ENCODE assay signal across 27 cellular contexts in genomic region chr12:131941116-131941986, GRCh38. TPM values are rescaled to one million over a fixed set of nuclear protein-coding genes. Genes with fewer than 3 reads are reported as not detected.
A peak's percentile ranks its signal among the peaks of the same experiment; 100 is the strongest.
DNase-seq lines count a peak whose midpoint lies in the region; ATAC-seq and TF ChIP-seq lines count a peak whose summit lies in the region.
"Had no signal": no experiment of that assay in that cellular context is flagged by ENCODE, and none has a peak within 500 bp of the region (broad histone marks: within the 10 kb centered on the region; RNA-seq: fewer than 3 reads in every experiment).

No MANE protein-coding gene starts in this region.

- peaks cover 37% of the 10 kb centered on the region for H3K36me3 ChIP-seq in IMR-90 (ENCODE audit: control insufficient read depth, insufficient read depth, low read length)
- H3K36me3 ChIP-seq in SK-N-SH (replicated peaks in 1 of 2; ENCODE audit: control insufficient read depth in 1 of 2, insufficient read depth in 2 of 2, low read length in 1 of 2) = peaks cover 3 to 24% of the 10 kb centered on the region in 2 experiments

- H3K79me2 ChIP-seq in SK-N-SH (ENCODE audit: insufficient read depth) = no peaks in the 10 kb centered on the region

- H4K5ac ChIP-seq in IMR-90 (ENCODE audit: low read depth, low read length) = no peak overlapping the region

- no peak overlapping the region for H3K18ac ChIP-seq in IMR-90 (ENCODE audit: low read depth, low read length)

- peaks cover 4% of the 10 kb centered on the region; the same call in 1 of the 2 replicates for H3K9me1 ChIP-seq in IMR-90 (ENCODE audit: insufficient read depth, low read length)

- no peak overlapping the region for H3K56ac ChIP-seq in IMR-90 (ENCODE audit: extremely low read depth, insufficient read depth, low read length)

- dilution Hi-C loops in IMR-90 (cut with HindIII; ENCODE audit: low sequenced_read_pairs, unreplicated experiment) = no loop called here

- H2BK120ac ChIP-seq in IMR-90 (ENCODE audit: low read depth, low read length) = no peak overlapping the region

- H3K27ac Mint-ChIP-seq in activated naive CD8-positive, alpha-beta T cell treated with anti-CD3 and anti-CD28 coated beads, Interleukin-2, amount 10 ng/mL, durations not matched to agents 7 days and 5 days = no peak overlapping the region
- no peak overlapping the region for H3K27ac Mint-ChIP-seq in Calu3 (ENCODE audit: unreplicated experiment)
- H3K27ac Mint-ChIP-seq: activated CD4-positive, alpha-beta memory T cell treated with anti-CD3 and anti-CD28 coated beads for 36 hours; activated T-helper 2 cell treated with anti-CD3 and anti-CD28 coated beads, Interferon-gamma antibody, Interleukin-2, Interleukin-4, amounts not matched to agents 10 μg/mL and 5 μg/mL and 100 μg/mL, durations not matched to agents 14 hours and 24 hours and 36 hours had no signal

- no peak overlapping the region for H2BK5ac ChIP-seq in IMR-90 (ENCODE audit: low read depth, low read length, poor library complexity, severe bottlenecking)

- no peak overlapping the region for H4K91ac ChIP-seq in IMR-90 (ENCODE audit: insufficient read depth, low read depth, low read length)

- H3K27me3 Mint-ChIP-seq in activated naive CD8-positive, alpha-beta T cell treated with anti-CD3 and anti-CD28 coated beads, Interleukin-2, amount 10 ng/mL, durations not matched to agents 7 days and 5 days = no peaks in the 10 kb centered on the region
- H3K27me3 Mint-ChIP-seq in Calu3 (ENCODE audit: unreplicated experiment) = no peaks in the 10 kb centered on the region
- H3K27me3 Mint-ChIP-seq: activated CD4-positive, alpha-beta memory T cell treated with anti-CD3 and anti-CD28 coated beads for 36 hours had no signal

- H3K14ac ChIP-seq in IMR-90 (replicated peaks; ENCODE audit: low read depth, low read length) = no peak overlapping the region

- TF ChIP-seq CTCF in IMR-90 (conservative IDR thresholded peaks at IDR 0.05; ENCODE audit: low read depth, low read length) (no peak), SK-N-SH (IDR thresholded peaks at IDR 0.05) (no peak), Calu3 (IDR thresholded peaks at IDR 0.05; ENCODE audit: unreplicated experiment) (no peak)

- peaks cover 11% of the 10 kb centered on the region for H3K36me3 Mint-ChIP-seq in activated naive CD8-positive, alpha-beta T cell treated with anti-CD3 and anti-CD28 coated beads, Interleukin-2, amount 10 ng/mL, durations not matched to agents 7 days and 5 days
- peaks cover 78% of the 10 kb centered on the region for H3K36me3 Mint-ChIP-seq in Calu3 (ENCODE audit: insufficient read depth, unreplicated experiment)

- H3K23ac ChIP-seq in IMR-90 (ENCODE audit: low read depth, low read length) = no peak overlapping the region

- no peaks in the 10 kb centered on the region for H3K9me3 Mint-ChIP-seq in activated naive CD8-positive, alpha-beta T cell treated with anti-CD3 and anti-CD28 coated beads, Interleukin-2, amount 10 ng/mL, durations not matched to agents 7 days and 5 days
- no peaks in the 10 kb centered on the region for H3K9me3 Mint-ChIP-seq in Calu3 (ENCODE audit: low read depth, unreplicated experiment)
- H3K9me3 Mint-ChIP-seq: activated CD4-positive, alpha-beta memory T cell treated with anti-CD3 and anti-CD28 coated beads for 36 hours; activated T-helper 2 cell treated with anti-CD3 and anti-CD28 coated beads, Interferon-gamma antibody, Interleukin-2, Interleukin-4, amounts not matched to agents 10 μg/mL and 5 μg/mL and 100 μg/mL, durations not matched to agents 14 hours and 24 hours and 36 hours had no signal

- no peak for DNase-seq in IMR-90
- peak; percentile 15 for DNase-seq in activated naive CD8-positive, alpha-beta T cell treated with anti-CD3 and anti-CD28 coated beads, Interleukin-2, amount 10 ng/mL, durations not matched to agents 7 days and 5 days
- DNase-seq in sciatic nerve (ENCODE audit: low spot score) = peak; percentile 53
- no peak for DNase-seq in SK-N-SH
- no peak for DNase-seq in GM19238 (ENCODE audit: insufficient read length, low spot score)
- DNase-seq in Calu3 = no peak
- DNase-seq: activated CD4-positive, alpha-beta memory T cell treated with anti-CD3 and anti-CD28 coated beads for 36 hours; activated CD8-positive, alpha-beta memory T cell treated with anti-CD3 and anti-CD28 coated beads, Interleukin-2, amount 50 U/mL, for 4 hours; COR-L47; DND-41; effector CD4-positive, alpha-beta T cell; HCEC 1CT; islet precursor cell; KG1; mesenchymal stem cell; MM.1S; NCI-H1417; NCI-H2081; NCI-H2227 treated with DMSO at 0.1 percent for 48 hours; stimulated activated CD8-positive, alpha-beta memory T cell treated with anti-CD3 and anti-CD28 coated beads, Interleukin-4, amount 100 ng/mL, for 48 hours; T-helper 1 cell had no signal

- no peak overlapping the region for H2BK20ac ChIP-seq in IMR-90 (ENCODE audit: low read depth, low read length)

- H3K27ac ChIP-seq in IMR-90 (ENCODE audit: insufficient read depth, low read length) (no peak overlapping the region), layer of hippocampus (ENCODE audit: low read depth, low read length) (peak overlapping the region; percentile 46), SK-N-SH (ENCODE audit: low read depth in 2 of 2, low read length in 1 of 2) (no peak overlapping the region)
- H3K27ac ChIP-seq: BLaER1 treated with 17β-estradiol and CSF1 and Interleukin-3, amounts not matched to agents 10 nM and 100 nM; psoas muscle; tibial nerve had no signal

- POLR2A ChIA-PET in IMR-90 (lab: Charles Lee; ENCODE audit: unreplicated experiment) = no interaction called here
- POLR2A ChIA-PET in activated naive CD8-positive, alpha-beta T cell treated with anti-CD3 and anti-CD28 coated beads, Interleukin-2, amount 10 ng/mL, durations not matched to agents 7 days and 5 days (lab: Charles Lee) = interaction anchor here (1.2 to 1.9 kb wide), 2 partner anchors 9 to 11 kb away, joined by 4 to 9 read pairs; partner anchors contain the start of gene EP400
- POLR2A ChIA-PET in SK-N-SH (lab: Yijun Ruan, JAX) = no interaction called here

- peaks cover 0 to 7% of the 10 kb centered on the region in 2 experiments; a peak in 1 of 4 replicates for H3K79me1 ChIP-seq in IMR-90 (ENCODE audit: low read depth in 1 of 2, low read length in 2 of 2)

- intact Hi-C loops in IMR-90 (cut with micrococcal nuclease) (no loop called here), sciatic nerve (cut with DNase I) (no loop called here), Calu3 (cut with micrococcal nuclease; ENCODE audit: unreplicated experiment) (no loop called here)

- H4K8ac ChIP-seq in IMR-90 (ENCODE audit: low read depth in 2 of 2, low read length in 2 of 2) = no peak overlapping the region

- H3K9me2 ChIP-seq in SK-N-SH = no peaks in the 10 kb centered on the region

- no peak overlapping the region for H3K4me2 ChIP-seq in IMR-90 (ENCODE audit: low read depth, low read length)
- no peak overlapping the region for H3K4me2 ChIP-seq in SK-N-SH
- H3K4me2 ChIP-seq: BLaER1 treated with 17β-estradiol and CSF1 and Interleukin-3, amounts not matched to agents 10 nM and 100 nM had no signal

- no peak overlapping the region for H2AFZ ChIP-seq in IMR-90 (replicated peaks; ENCODE audit: low read length, poor library complexity)
- H2AFZ ChIP-seq in SK-N-SH (ENCODE audit: low read depth) = no peak overlapping the region

- H3F3A ChIP-seq in SK-N-SH (replicated peaks; ENCODE audit: insufficient read depth) = no peaks in the 10 kb centered on the region

- H2AK9ac ChIP-seq in IMR-90 (replicated peaks; ENCODE audit: low read depth, low read length, poor library complexity) = peak overlapping the region; percentile 34

- H3K4me1 ChIP-seq in IMR-90 (ENCODE audit: control insufficient read depth, insufficient read depth, low read length) (no peaks in the 10 kb centered on the region), SK-N-SH (ENCODE audit: control insufficient read depth in 1 of 2, insufficient read depth in 2 of 2, low read depth in 1 of 2, low read length in 1 of 2) (no peaks in the 10 kb centered on the region)
- H3K4me1 ChIP-seq: psoas muscle, tibial nerve had no signal

- BruUV-seq in IMR-90 (replicated peaks; lab: Mats Ljungman, UMichigan) = no TSS peak
- BruUV-seq in Calu3 (replicated peaks; lab: Mats Ljungman, UMichigan) = no TSS peak

- no peak overlapping the region for H3K9ac ChIP-seq in IMR-90 (ENCODE audit: low read depth, low read length)
- no peak overlapping the region for H3K9ac ChIP-seq in SK-N-SH
- H3K9ac ChIP-seq: BLaER1 treated with 17β-estradiol and CSF1 and Interleukin-3, amounts not matched to agents 10 nM and 100 nM had no signal

- no peak for TF ChIP-seq EP300 in SK-N-SH (IDR thresholded peaks at IDR 0.05; ENCODE audit: borderline replicate concordance in 1 of 2, low read depth in 1 of 2, low read length in 1 of 2)

- no peak overlapping the region for H2BK15ac ChIP-seq in IMR-90 (ENCODE audit: low read depth, low read length)

- H3K27me3 ChIP-seq in IMR-90 (ENCODE audit: control insufficient read depth, insufficient read depth, low read length) (no peaks in the 10 kb centered on the region), layer of hippocampus (ENCODE audit: control insufficient read depth, insufficient read depth, low read length) (no peaks in the 10 kb centered on the region), SK-N-SH (ENCODE audit: insufficient read depth) (no peaks in the 10 kb centered on the region)
- H3K27me3 ChIP-seq: BLaER1 treated with 17β-estradiol and CSF1 and Interleukin-3, amounts not matched to agents 10 nM and 100 nM; tibial nerve had no signal

- H3K9me3 ChIP-seq in IMR-90 (ENCODE audit: control insufficient read depth, insufficient read depth, low read length) = no peaks in the 10 kb centered on the region
- H3K9me3 ChIP-seq in SK-N-SH = no peaks in the 10 kb centered on the region
- H3K9me3 ChIP-seq: BLaER1 treated with 17β-estradiol and CSF1 and Interleukin-3, amounts not matched to agents 10 nM and 100 nM; psoas muscle; tibial nerve had no signal

- ATAC-seq in IMR-90 (ENCODE audit: low read depth) = no peak
- ATAC-seq in activated naive CD8-positive, alpha-beta T cell treated with anti-CD3 and anti-CD28 coated beads, Interleukin-2, amount 10 ng/mL, durations not matched to agents 7 days and 5 days (ENCODE audit: low read depth) = no peak
- no peak for ATAC-seq in sciatic nerve
- ATAC-seq: activated CD4-positive, CD25-positive, alpha-beta regulatory T cell treated with anti-CD3 and anti-CD28 coated beads, Interleukin-2, amount 50 U/mL, for 24 hours had no signal

- 92% methylated on average over 21 of the region's 46 CpGs; no CpG with 5 or more reads in 1 of the 2 experiments for WGBS in IMR-90 (ENCODE audit: extremely low coverage in 2 of 2, insufficient read length in 1 of 2), 2 experiments
- WGBS in SK-N-SH (ENCODE audit: low lambda C conversion rate) = 96% methylated on average over 46 of the region's 46 CpGs

- H2AK5ac ChIP-seq in IMR-90 (ENCODE audit: low read depth, low read length) = no peak overlapping the region

- H4K20me1 ChIP-seq in IMR-90 (ENCODE audit: insufficient read depth, low read length) (no peaks in the 10 kb centered on the region), SK-N-SH (ENCODE audit: insufficient read depth) (no peaks in the 10 kb centered on the region)

- H3K4ac ChIP-seq in IMR-90 (ENCODE audit: low read depth, low read length) = no peak overlapping the region

- TF ChIP-seq POLR2A in IMR-90 (IDR thresholded peaks at IDR 0.05; ENCODE audit: low read depth, low read length) = no peak

- no peaks in the 10 kb centered on the region for H3K4me1 Mint-ChIP-seq in activated naive CD8-positive, alpha-beta T cell treated with anti-CD3 and anti-CD28 coated beads, Interleukin-2, amount 10 ng/mL, durations not matched to agents 7 days and 5 days
- H3K4me1 Mint-ChIP-seq in Calu3 (ENCODE audit: low read depth, unreplicated experiment) = no peaks in the 10 kb centered on the region

- no peak for TF ChIP-seq RAD21 in IMR-90 (IDR thresholded peaks at IDR 0.05; ENCODE audit: low read length)
- no peak for TF ChIP-seq RAD21 in SK-N-SH (IDR thresholded peaks at IDR 0.05; ENCODE audit: low read length)

- no peak overlapping the region for H3K4me3 Mint-ChIP-seq in activated naive CD8-positive, alpha-beta T cell treated with anti-CD3 and anti-CD28 coated beads, Interleukin-2, amount 10 ng/mL, durations not matched to agents 7 days and 5 days
- H3K4me3 Mint-ChIP-seq in Calu3 (ENCODE audit: low read depth, unreplicated experiment) = no peak overlapping the region
- H3K4me3 Mint-ChIP-seq: activated CD4-positive, alpha-beta memory T cell treated with anti-CD3 and anti-CD28 coated beads for 36 hours had no signal

- H3K4me3 ChIP-seq in IMR-90 (ENCODE audit: insufficient read depth, low read depth, low read length) (no peak overlapping the region), SK-N-SH (ENCODE audit: low read depth in 2 of 2, low read length in 1 of 2) (no peak overlapping the region)
- H3K4me3 ChIP-seq: BLaER1 treated with 17β-estradiol and CSF1 and Interleukin-3, amounts not matched to agents 10 nM and 100 nM; psoas muscle; tibial nerve had no signal

- CTCF ChIA-PET in IMR-90 (lab: Yijun Ruan, JAX) (interaction anchor here (0.8 kb wide), 1 partner anchor 674 kb away, joined by 3 read pairs; no protein-coding TSS in a partner anchor), SK-N-SH (lab: Yijun Ruan, JAX) (interaction anchor here (0.6 kb wide), 1 partner anchor 56 kb away, joined by 3 read pairs; no protein-coding TSS in a partner anchor), Calu3 (lab: Charles Lee) (interaction anchor here (0.5 kb wide), 1 partner anchor 138 kb away, joined by 4 read pairs; no protein-coding TSS in a partner anchor)

- in situ Hi-C loops in IMR-90 (cut with MboI; ENCODE audit: low sequenced_read_pairs) = no loop called here

RNA-seq across cellular contexts. Expression of gene EP400, which starts 8.4 kb away (rescaled TPM):
- 4.3 and 5.3 TPM in 2 replicates for total RNA-seq in IMR-90 (2012; rRNA removed)
- polyA plus RNA-seq in IMR-90 (2012; rRNA removed) = 10.3 and 11.4 TPM in 2 replicates
- 5.7 and 6.6 TPM in 2 replicates for polyA plus RNA-seq in IMR-90 (2012; cell fraction: cytosol; rRNA removed)
- 20.1 and 26.9 TPM in 2 replicates for polyA plus RNA-seq in IMR-90 (2012; cell fraction: nucleus; rRNA removed; ENCODE audit: low replicate concordance)
- total RNA-seq in activated naive CD8-positive, alpha-beta T cell treated with anti-CD3 and anti-CD28 coated beads, Interleukin-2, amount 10 ng/mL, durations not matched to agents 7 days and 5 days = 10 to 100 TPM; 66.7 to 70.2 TPM
- 56.9 TPM for total RNA-seq in sciatic nerve
- 5.4 and 7.0 TPM in 2 replicates for polyA plus RNA-seq in SK-N-SH (2012; rRNA removed)
- 8.4 and 9.4 TPM in 2 replicates for polyA plus RNA-seq in SK-N-SH (2012; cell fraction: cytosol; rRNA removed)
- polyA plus RNA-seq in SK-N-SH (2012; cell fraction: nucleus; rRNA removed) = 33.1 and 41.9 TPM in 2 replicates
- 84.4 and 88.7 TPM in 2 replicates for total RNA-seq in Calu3 (2022)

RNA-seq across cellular contexts. Expression of gene PUS1, which starts 12.3 kb away (rescaled TPM):
- total RNA-seq in IMR-90 (2012; rRNA removed) = 11.4 and 14.0 TPM in 2 replicates
- 33.1 and 36.7 TPM in 2 replicates for polyA plus RNA-seq in IMR-90 (2012; rRNA removed)
- polyA plus RNA-seq in IMR-90 (2012; cell fraction: cytosol; rRNA removed) = 28.6 and 35.9 TPM in 2 replicates
- polyA plus RNA-seq in IMR-90 (2012; cell fraction: nucleus; rRNA removed; ENCODE audit: low replicate concordance) = 86.5 and 151 TPM in 2 replicates
- total RNA-seq in activated naive CD8-positive, alpha-beta T cell treated with anti-CD3 and anti-CD28 coated beads, Interleukin-2, amount 10 ng/mL, durations not matched to agents 7 days and 5 days = 10 to 100 TPM; 45.3 to 48.6 TPM
- 16.3 TPM for total RNA-seq in sciatic nerve
- 52.1 and 53.1 TPM in 2 replicates for polyA plus RNA-seq in SK-N-SH (2012; rRNA removed)
- polyA plus RNA-seq in SK-N-SH (2012; cell fraction: cytosol; rRNA removed) = 25.7 and 36.2 TPM in 2 replicates
- polyA plus RNA-seq in SK-N-SH (2012; cell fraction: nucleus; rRNA removed) = 101 and 115 TPM in 2 replicates
- total RNA-seq in Calu3 (2022) = 81.3 and 95.5 TPM in 2 replicates

RNA-seq across cellular contexts. Expression of gene ULK1, which starts 46.9 kb away (rescaled TPM):
- total RNA-seq in IMR-90 (2012; rRNA removed) = 1.8 and 1.9 TPM in 2 replicates
- 19.2 and 20.0 TPM in 2 replicates for polyA plus RNA-seq in IMR-90 (2012; rRNA removed)
- 7.8 and 17.2 TPM in 2 replicates for polyA plus RNA-seq in IMR-90 (2012; cell fraction: cytosol; rRNA removed)
- 80.3 and 166 TPM in 2 replicates for polyA plus RNA-seq in IMR-90 (2012; cell fraction: nucleus; rRNA removed; ENCODE audit: low replicate concordance)
- total RNA-seq in activated naive CD8-positive, alpha-beta T cell treated with anti-CD3 and anti-CD28 coated beads, Interleukin-2, amount 10 ng/mL, durations not matched to agents 7 days and 5 days = 10 to 100 TPM; 32.6 to 33.2 TPM
- total RNA-seq in sciatic nerve = 40.6 TPM
- 6.0 and 10.7 TPM in 2 replicates for polyA plus RNA-seq in SK-N-SH (2012; rRNA removed)
- polyA plus RNA-seq in SK-N-SH (2012; cell fraction: cytosol; rRNA removed) = 4.0 and 5.9 TPM in 2 replicates
- 56.6 and 64.4 TPM in 2 replicates for polyA plus RNA-seq in SK-N-SH (2012; cell fraction: nucleus; rRNA removed)
- total RNA-seq in Calu3 (2022) = 48.7 and 48.9 TPM in 2 replicates

Comparison
In these comparisons a context has a peak if more than half of its experiments do, and no peak if none do; other contexts are left out.
1. DNase-seq: peak in activated naive CD8-positive, alpha-beta T cell treated with anti-CD3 and anti-CD28 coated beads, Interleukin-2, amount 10 ng/mL, durations not matched to agents 7 days and 5 days (single experiment) and sciatic nerve (single experiment); none in IMR-90 (single experiment), SK-N-SH (single experiment), GM19238 (single experiment) and Calu3 (single experiment).
2. RNA of gene ULK1, which starts 46.9 kb away (total RNA-seq): 48.7 to 48.9 TPM in Calu3, 40.6 TPM in sciatic nerve (single experiment) and 32.6 to 33.2 TPM in activated naive CD8-positive, alpha-beta T cell treated with anti-CD3 and anti-CD28 coated beads, Interleukin-2, amount 10 ng/mL, durations not matched to agents 7 days and 5 days; 1.8 to 1.9 TPM in IMR-90; every median in the first group is over 10 times any median in the second.